Comparison of ENCODE assay signal across 22 cellular contexts in the genomic region with DNA sequence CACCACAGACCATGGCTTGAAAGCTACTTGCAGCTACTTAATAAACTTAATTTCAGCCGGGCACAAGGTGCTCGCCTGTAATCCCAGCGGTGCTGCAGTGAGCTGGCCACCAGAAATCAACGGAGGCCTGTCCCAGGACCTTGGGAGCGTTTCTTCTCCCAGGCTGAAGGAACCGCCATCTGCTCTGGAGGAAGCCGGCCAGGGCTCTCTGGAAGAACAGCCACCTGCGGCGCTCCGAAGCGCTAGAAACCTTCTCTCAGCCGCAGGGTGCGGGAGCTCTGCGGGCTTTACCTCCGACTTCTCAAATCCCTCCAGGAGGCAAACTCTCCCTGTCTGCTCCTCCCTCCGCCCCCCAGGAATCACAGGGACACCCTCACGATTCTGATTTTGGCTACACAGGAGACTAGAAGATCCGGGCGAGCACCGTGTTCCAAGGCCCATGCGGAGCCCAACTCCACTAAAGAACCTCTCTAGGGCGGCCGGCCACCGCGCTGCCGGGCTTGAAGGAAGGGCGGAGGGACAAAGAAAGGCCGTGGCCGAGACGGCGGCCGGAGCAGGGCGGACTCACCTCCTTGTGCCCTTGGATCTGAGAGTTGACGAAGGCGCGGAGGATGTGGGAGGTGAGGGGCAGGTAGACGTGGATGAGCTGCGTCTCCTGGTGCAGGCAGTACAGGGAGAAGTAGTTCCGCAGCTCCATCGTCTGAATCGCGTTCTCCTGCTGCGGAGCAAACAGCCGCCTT.
"Had no signal": no experiment of that assay in that cellular context is flagged by ENCODE, and none has a peak within 500 bp of the region (broad histone marks: within the 10 kb centered on the region; RNA-seq: fewer than 3 reads in every experiment).

No MANE protein-coding gene starts in this region.

- H3K4me3 ChIP-seq: body of pancreas, mucosa of descending colon, right atrium auricular region, suprapubic skin, upper lobe of left lung had no signal

- H3K9me3 ChIP-seq: body of pancreas, mucosa of descending colon, right atrium auricular region, suprapubic skin, upper lobe of left lung had no signal

- ATAC-seq: activated CD8-positive, alpha-beta T cell treated with anti-CD3 and anti-CD28 coated beads for 36 hours; activated T-cell treated with anti-CD3 and anti-CD28 coated beads, Interleukin-2, amount 50 U/mL, for 4 hours; body of pancreas; left ventricle myocardium superior; mucosa of descending colon; natural killer cell had no signal

- H3K9me3 Mint-ChIP-seq: activated CD8-positive, alpha-beta T cell treated with anti-CD3 and anti-CD28 coated beads for 36 hours; activated naive CD4-positive, alpha-beta T cell treated with anti-CD3 and anti-CD28 coated beads, Interleukin-2, amount 50 U/mL, for 72 hours; activated T-cell treated with anti-CD3 and anti-CD28 coated beads, Interleukin-2, amount 50 U/mL, for 4 hours; memory B cell; natural killer cell; stimulated activated naive CD8-positive, alpha-beta T cell treated with anti-CD3 and anti-CD28 coated beads, Interleukin-15, Interleukin-2, amounts not matched to agents 100 ng/mL and 50 ng/mL, for 24 hours had no signal

- H3K27ac Mint-ChIP-seq: activated CD8-positive, alpha-beta T cell treated with anti-CD3 and anti-CD28 coated beads for 36 hours; natural killer cell; stimulated activated naive CD8-positive, alpha-beta T cell treated with anti-CD3 and anti-CD28 coated beads, Interleukin-15, Interleukin-2, amounts not matched to agents 100 ng/mL and 50 ng/mL, for 24 hours had no signal

- DNase-seq: activated CD8-positive, alpha-beta T cell treated with anti-CD3 and anti-CD28 coated beads for 36 hours; activated gamma-delta T cell; activated T-cell treated with anti-CD3 and anti-CD28 coated beads, Interleukin-2, amount 50 U/mL, for 4 hours; body of pancreas; cortex of kidney; effector CD8-positive, alpha-beta T cell; foreskin fibroblast; glutamatergic neuron; hypothalamus; kidney; left ventricle myocardium superior; mucosa of descending colon; natural killer cell; nucleus accumbens; stimulated activated CD4-positive, alpha-beta T cell treated with anti-CD3 and anti-CD28 coated beads, Interleukin-4, amount 100 ng/mL, for 24 hours had no signal

- H3K4me3 Mint-ChIP-seq: activated CD8-positive, alpha-beta T cell treated with anti-CD3 and anti-CD28 coated beads for 36 hours; activated T-cell treated with anti-CD3 and anti-CD28 coated beads, Interleukin-2, amount 50 U/mL, for 4 hours; memory B cell; natural killer cell; stimulated activated naive CD8-positive, alpha-beta T cell treated with anti-CD3 and anti-CD28 coated beads, Interleukin-15, Interleukin-2, amounts not matched to agents 100 ng/mL and 50 ng/mL, for 24 hours had no signal

- H3K27me3 ChIP-seq: body of pancreas, right atrium auricular region, suprapubic skin, upper lobe of left lung had no signal

- H3K36me3 Mint-ChIP-seq: activated naive CD4-positive, alpha-beta T cell treated with anti-CD3 and anti-CD28 coated beads, Interleukin-2, amount 50 U/mL, for 72 hours; natural killer cell had no signal

- H3K27ac ChIP-seq: body of pancreas, right atrium auricular region, suprapubic skin, upper lobe of left lung, VCaP had no signal

- H3K4me1 ChIP-seq: body of pancreas, right atrium auricular region, suprapubic skin had no signal

- H3K27me3 Mint-ChIP-seq: activated CD8-positive, alpha-beta T cell treated with anti-CD3 and anti-CD28 coated beads for 36 hours; memory B cell; stimulated activated naive CD8-positive, alpha-beta T cell treated with anti-CD3 and anti-CD28 coated beads, Interleukin-15, Interleukin-2, amounts not matched to agents 100 ng/mL and 50 ng/mL, for 24 hours had no signal
